1 cellular context compared by ENCODE assay signal in genomic region chr15:27832263-27832647, GRCh38.
TF ChIP-seq lines count a peak whose summit lies in the region.

No MANE protein-coding gene starts in this region.

TF ChIP-seq in H1, 55 proteins besides CTCF, POLR2A, EP300 and RAD21 (continued from another document):
- TF ChIP-seq CHD7 (IDR thresholded peaks at IDR 0.05; ENCODE audit: insufficient replicate concordance, low read length) (no peak), TEAD4 (IDR thresholded peaks at IDR 0.05; ENCODE audit: low read depth, low read length) (no peak), POLR2AphosphoS5 (IDR thresholded peaks at IDR 0.05; ENCODE audit: low read depth, low read length) (no peak), GABPA (IDR thresholded peaks at IDR 0.05; ENCODE audit: borderline replicate concordance, insufficient read depth, low read length) (no peak), E2F6 (IDR thresholded peaks at IDR 0.05) (no peak), GTF2F1 (IDR thresholded peaks at IDR 0.05; ENCODE audit: borderline replicate concordance, low read depth, low read length) (no peak), RNF2 (IDR thresholded peaks at IDR 0.05; ENCODE audit: borderline replicate concordance, low read depth, low read length, missing control alignments, poor library complexity, severe bottlenecking) (no peak), PHF8 (conservative IDR thresholded peaks at IDR 0.05; ENCODE audit: low read depth, low read length) (no peak), HDAC2 (IDR thresholded peaks at IDR 0.05; ENCODE audit: borderline replicate concordance in 1 of 2, low read depth in 2 of 2, low read length in 2 of 2) (no peak), CBX5 (IDR thresholded peaks at IDR 0.05; ENCODE audit: low read depth, low read length) (no peak), MAFK (IDR thresholded peaks at IDR 0.05; ENCODE audit: low read depth, low read length) (no peak)
